12 cellular contexts compared by ENCODE assay signal in genomic region chr1:201655243-201655642, GRCh38.
DNase-seq lines count a peak whose midpoint lies in the region; ATAC-seq and TF ChIP-seq lines count a peak whose summit lies in the region.
"Had no signal": no experiment of that assay in that cellular context is flagged by ENCODE, and none has a peak within 500 bp of the region (broad histone marks: within the 10 kb centered on the region; RNA-seq: fewer than 3 reads in every experiment).

No MANE protein-coding gene starts in this region.

- intact Hi-C loops in activated CD8-positive, alpha-beta T cell treated with anti-CD3 and anti-CD28 coated beads for 36 hours (cut with micrococcal nuclease), result no loop called here

- no peaks in the 10 kb centered on the region for H3K9me3 ChIP-seq in MG63

- ATAC-seq in GM19351 (IDR thresholded peaks at IDR 0.05; ENCODE audit: unreplicated experiment), result no peak
- ATAC-seq in activated CD8-positive, alpha-beta T cell treated with anti-CD3 and anti-CD28 coated beads for 36 hours, result no peak

- POLR2A ChIA-PET in activated CD8-positive, alpha-beta T cell treated with anti-CD3 and anti-CD28 coated beads for 36 hours (lab: Charles Lee), result no interaction called here

- H3K4me1 Mint-ChIP-seq in mesothelial cell of epicardium (peaks cover 71% of the 10 kb centered on the region), immature natural killer cell (no peaks in the 10 kb centered on the region)
- H3K4me1 Mint-ChIP-seq in activated CD8-positive, alpha-beta T cell treated with anti-CD3 and anti-CD28 coated beads for 36 hours (ENCODE audit: low read depth), result no peaks in the 10 kb centered on the region

- TF ChIP-seq CTCF in AG09319 (IDR thresholded peaks at IDR 0.05; ENCODE audit: low read depth, low read length), result peak; percentile 45
- no peak for TF ChIP-seq CTCF in mesothelial cell of epicardium (IDR thresholded peaks at IDR 0.05; ENCODE audit: unreplicated experiment)
- TF ChIP-seq CTCF in activated CD8-positive, alpha-beta T cell treated with anti-CD3 and anti-CD28 coated beads for 36 hours (IDR thresholded peaks at IDR 0.05), result no peak

- H3K4me3 Mint-ChIP-seq in mesothelial cell of epicardium, result peak overlapping the region; percentile 6
- H3K4me3 Mint-ChIP-seq in immature natural killer cell, result no peak overlapping the region
- H3K4me3 Mint-ChIP-seq in activated CD8-positive, alpha-beta T cell treated with anti-CD3 and anti-CD28 coated beads for 36 hours, result no peak overlapping the region

- H3K4me3 ChIP-seq in MG63, result no peak overlapping the region

- H3K27me3 Mint-ChIP-seq in mesothelial cell of epicardium (ENCODE audit: low read depth) (peaks cover 4% of the 10 kb centered on the region), immature natural killer cell (ENCODE audit: low read depth in 3 of 3) (peaks cover 4 to 11% (median 8%) of the 10 kb centered on the region in 3 donors)
- H3K27me3 Mint-ChIP-seq in activated CD8-positive, alpha-beta T cell treated with anti-CD3 and anti-CD28 coated beads for 36 hours, result peaks cover 7% of the 10 kb centered on the region

- CTCF ChIA-PET in activated CD8-positive, alpha-beta T cell treated with anti-CD3 and anti-CD28 coated beads for 36 hours (lab: Charles Lee), result interaction anchor here (0.6 to 1.5 kb wide), 2 partner anchors 11 to 96 kb away, joined by 3 to 5 read pairs; no protein-coding TSS in a partner anchor

- no peaks in the 10 kb centered on the region for H3K27me3 ChIP-seq in MG63

- H3K36me3 Mint-ChIP-seq in mesothelial cell of epicardium (no peaks in the 10 kb centered on the region), immature natural killer cell (no peaks in the 10 kb centered on the region)
- H3K36me3 Mint-ChIP-seq in activated CD8-positive, alpha-beta T cell treated with anti-CD3 and anti-CD28 coated beads for 36 hours (ENCODE audit: low read depth), result no peaks in the 10 kb centered on the region

- H3K9me3 Mint-ChIP-seq in mesothelial cell of epicardium (no peaks in the 10 kb centered on the region), immature natural killer cell (no peaks in the 10 kb centered on the region)
- no peaks in the 10 kb centered on the region for H3K9me3 Mint-ChIP-seq in activated CD8-positive, alpha-beta T cell treated with anti-CD3 and anti-CD28 coated beads for 36 hours

- H3K27ac Mint-ChIP-seq in mesothelial cell of epicardium, result peak overlapping the region; percentile 91
- no peak overlapping the region for H3K27ac Mint-ChIP-seq in immature natural killer cell
- H3K27ac Mint-ChIP-seq in activated CD8-positive, alpha-beta T cell treated with anti-CD3 and anti-CD28 coated beads for 36 hours, result no peak overlapping the region

- peaks cover 78% of the 10 kb centered on the region for H3K36me3 ChIP-seq in MG63

- peak; percentile 89 for DNase-seq in AG09319 (ENCODE audit: extremely low read depth, low read depth)
- DNase-seq in MG63, result peak; percentile 85
- peak; percentile 65 for DNase-seq in ecto neural progenitor cell (ENCODE audit: low spot score)
- DNase-seq in mesothelial cell of epicardium (ENCODE audit: low spot score in 2 of 2, unreplicated experiment in 2 of 2), result peak; percentile 44 to 66
- DNase-seq in immature natural killer cell, result no peak
- no peak for DNase-seq in RKO (ENCODE audit: low spot score)
- no peak for DNase-seq in activated CD8-positive, alpha-beta T cell treated with anti-CD3 and anti-CD28 coated beads for 36 hours
- DNase-seq: activated CD4-positive, alpha-beta T cell treated with anti-CD3 and anti-CD28 coated beads, Interleukin-2, amount 50 U/mL, for 4 hours; activated gamma-delta T cell treated with Interleukin-2 at 50 U/mL for 16 hours; cortex of kidney; NCI-H1930 had no signal

Comparison
In these comparisons a context has a peak if more than half of its experiments do, and no peak if none do; other contexts are left out.
1. DNase-seq: peak in AG09319 (single experiment), MG63 (single experiment), ecto neural progenitor cell (single experiment) and mesothelial cell of epicardium (2 of 2); none in immature natural killer cell (0 of 3), RKO (single experiment) and activated CD8-positive, alpha-beta T cell treated with anti-CD3 and anti-CD28 coated beads for 36 hours (single experiment).